In the genomic region with DNA sequence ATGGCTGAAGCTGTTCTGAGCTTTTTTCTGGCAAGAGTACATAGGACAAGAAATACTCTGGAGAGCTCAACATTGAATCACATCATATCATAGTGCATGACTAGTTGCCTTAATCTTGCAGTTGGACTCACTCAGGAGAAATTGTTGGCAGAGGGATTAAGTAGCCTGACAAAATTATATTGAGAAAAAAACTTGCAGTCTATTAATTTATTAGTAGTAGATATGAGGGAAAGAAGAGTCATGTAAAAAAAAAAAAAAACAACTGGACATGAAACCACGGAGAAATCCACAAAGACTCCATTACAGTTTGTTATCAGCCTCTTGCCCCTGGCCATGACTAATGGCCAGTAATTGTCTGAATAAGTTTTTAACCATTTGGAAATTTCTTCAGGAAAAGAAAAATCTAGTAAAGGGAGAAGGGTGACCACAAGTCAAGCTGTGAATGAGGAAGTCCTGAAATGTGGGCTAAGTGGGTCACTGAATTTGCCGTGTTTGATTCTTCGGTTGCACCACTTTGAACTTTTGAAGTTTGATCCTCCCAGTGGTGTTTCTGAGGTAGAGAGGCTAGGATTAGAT, we compare ENCODE assay signal across 10 cellular contexts. TPM values are rescaled to one million over a fixed set of nuclear protein-coding genes. Genes with fewer than 3 reads are reported as not detected.
DNase-seq lines count a peak whose midpoint lies in the region; ATAC-seq and TF ChIP-seq lines count a peak whose summit lies in the region.
"Had no signal": no experiment of that assay in that cellular context is flagged by ENCODE, and none has a peak within 500 bp of the region (broad histone marks: within the 10 kb centered on the region; RNA-seq: fewer than 3 reads in every experiment).

No MANE protein-coding gene starts in this region.

- no peaks in the 10 kb centered on the region for H3K36me3 ChIP-seq in CD4-positive, alpha-beta memory T cell (ENCODE audit: insufficient read depth, low read length)

- H3K9me3 ChIP-seq in CD4-positive, alpha-beta memory T cell (ENCODE audit: control insufficient read depth in 1 of 2, low read length in 2 of 2), result no peaks in the 10 kb centered on the region
- H3K9me3 ChIP-seq: mucosa of descending colon had no signal

- intact Hi-C loops in CD4-positive, alpha-beta memory T cell (cut with micrococcal nuclease), result no loop called here

- peak overlapping the region in 5 of 7 donors; percentile 68 to 88 (median 79) for H3K27ac Mint-ChIP-seq in CD4-positive, alpha-beta memory T cell
- H3K27ac Mint-ChIP-seq in naive B cell, result peak overlapping the region in 1 of 6 donors; percentile 73

- H3K27me3 ChIP-seq in CD4-positive, alpha-beta memory T cell (ENCODE audit: insufficient read depth, low read length), result no peaks in the 10 kb centered on the region

- peaks cover 19 to 70% (median 39%) of the 10 kb centered on the region in 4 donors for H3K4me1 Mint-ChIP-seq in CD4-positive, alpha-beta memory T cell
- peaks cover 9 to 35% (median 23%) of the 10 kb centered on the region in 3 donors for H3K4me1 Mint-ChIP-seq in naive B cell

- no peak for ATAC-seq in naive B cell (ENCODE audit: low read depth in 2 of 2)
- ATAC-seq in GM19395 (IDR thresholded peaks at IDR 0.05; ENCODE audit: unreplicated experiment), result no peak
- no peak for ATAC-seq in GM21723 (IDR thresholded peaks at IDR 0.05; ENCODE audit: unreplicated experiment)
- ATAC-seq in HG03432 (IDR thresholded peaks at IDR 0.05; ENCODE audit: unreplicated experiment), result no peak
- ATAC-seq: esophagus mucosa, mucosa of descending colon had no signal

- TF ChIP-seq CTCF in NB4 (IDR thresholded peaks at IDR 0.05; ENCODE audit: low read depth, low read length) (no peak), cardiac fibroblast (IDR thresholded peaks at IDR 0.05; ENCODE audit: low read depth, low read length) (no peak)

- H3K27ac ChIP-seq in CD4-positive, alpha-beta memory T cell (ENCODE audit: low read depth, low read length), result no peak overlapping the region

- peaks cover 47% of the 10 kb centered on the region for H3K4me1 ChIP-seq in CD4-positive, alpha-beta memory T cell (ENCODE audit: insufficient read depth, low read length)

- H3K4me3 ChIP-seq in CD4-positive, alpha-beta memory T cell (ENCODE audit: low read length in 2 of 2), result no peak overlapping the region
- H3K4me3 ChIP-seq in NB4 (ENCODE audit: low read depth, low read length) (no peak overlapping the region), cardiac fibroblast (replicated peaks in 1 of 2; ENCODE audit: low read depth in 2 of 2, low read length in 2 of 2) (no peak overlapping the region)
- H3K4me3 ChIP-seq: mucosa of descending colon had no signal

- no peak for DNase-seq in CD4-positive, alpha-beta memory T cell
- DNase-seq in NB4 (ENCODE audit: low read depth) (peak; percentile 72), cardiac fibroblast (ENCODE audit: low read depth in 2 of 2) (peak; percentile 64 to 71), naive B cell (no peak)
- DNase-seq in stimulated activated naive CD4-positive, alpha-beta T cell treated with Interleukin-2 at 50 U/mL for 16 hours (lab: John Stamatoyannopoulos, UW), result no peak
- DNase-seq: mucosa of descending colon had no signal

- CTCF ChIA-PET in CD4-positive, alpha-beta memory T cell (lab: Charles Lee; ENCODE audit: partially characterized antibody), result no interaction called here

- H3K4me3 Mint-ChIP-seq in CD4-positive, alpha-beta memory T cell, result peak overlapping the region in 6 of 8 donors; percentile 64 to 84 (median 76)
- peak overlapping the region in 5 of 8 donors; percentile 62 to 83 (median 68) for H3K4me3 Mint-ChIP-seq in naive B cell

- H3K9me3 Mint-ChIP-seq in CD4-positive, alpha-beta memory T cell, result no peaks in the 10 kb centered on the region
- no peaks in the 10 kb centered on the region for H3K9me3 Mint-ChIP-seq in naive B cell

- POLR2A ChIA-PET in CD4-positive, alpha-beta memory T cell (lab: Charles Lee; ENCODE audit: partially characterized antibody), result interaction anchor here (1.1 kb wide), 1 partner anchor 10 kb away, joined by 3 read pairs; no protein-coding TSS in a partner anchor

- no peaks in the 10 kb centered on the region for H3K36me3 Mint-ChIP-seq in CD4-positive, alpha-beta memory T cell
- no peaks in the 10 kb centered on the region for H3K36me3 Mint-ChIP-seq in naive B cell

- H3K27me3 Mint-ChIP-seq in CD4-positive, alpha-beta memory T cell, result no peaks in the 10 kb centered on the region
- no peaks in the 10 kb centered on the region for H3K27me3 Mint-ChIP-seq in naive B cell

- no peak for TF ChIP-seq POLR2A in NB4 (IDR thresholded peaks at IDR 0.05; ENCODE audit: extremely low read depth, insufficient read length)

RNA-seq across cellular contexts. Expression of a gene that starts 45.6 kb away (rescaled TPM):
- 10 to 100 TPM; 32.3 to 32.8 TPM for total RNA-seq in CD4-positive, alpha-beta memory T cell
- polyA plus RNA-seq in CD4-positive, alpha-beta memory T cell, result 10 to 100 TPM; 55.5 to 58.3 TPM
- polyA plus RNA-seq in naive B cell (ENCODE audit: low read depth in 6 of 6), result 10 to 100 TPM in 5 of 6 donors, 1 to 10 TPM in 1; 4.5 to 24.0 (median 13.3) TPM

RNA-seq across cellular contexts. Expression of a gene that starts 58.3 kb away (rescaled TPM):
- 10 to 100 TPM in 1 of 2 experiments, 1 to 10 TPM in 1; 8.5 to 10.1 TPM for total RNA-seq in CD4-positive, alpha-beta memory T cell
- polyA plus RNA-seq in CD4-positive, alpha-beta memory T cell, result 1 to 10 TPM; 2.4 to 7.9 TPM
- polyA plus RNA-seq in naive B cell (ENCODE audit: low read depth in 6 of 6), result 1 to 10 TPM in 5 of 6 donors, under 1 TPM in 1; 0.26 to 8.6 (median 4.0) TPM

Comparison
In these comparisons a context has a peak if more than half of its experiments do, and no peak if none do; other contexts are left out.
1. DNase-seq: peak in NB4 (single experiment) and cardiac fibroblast (2 of 2); none in CD4-positive, alpha-beta memory T cell (0 of 5), naive B cell (single experiment) and stimulated activated naive CD4-positive, alpha-beta T cell treated with Interleukin-2 at 50 U/mL for 16 hours (single experiment).